Comparison of ENCODE assay signal across 9 cellular contexts in genomic region chr12:96034631-96035282, GRCh38. TPM values are rescaled to one million over a fixed set of nuclear protein-coding genes. Genes with fewer than 3 reads are reported as not detected.
A peak's percentile ranks its signal among the peaks of the same experiment; 100 is the strongest.
DNase-seq lines count a peak whose midpoint lies in the region; ATAC-seq and TF ChIP-seq lines count a peak whose summit lies in the region.
"Had no signal": no experiment of that assay in that cellular context is flagged by ENCODE, and none has a peak within 500 bp of the region (broad histone marks: within the 10 kb centered on the region; RNA-seq: fewer than 3 reads in every experiment).

No MANE protein-coding gene starts in this region.

- peak overlapping the region; percentile 87 for H2AFZ ChIP-seq in SU-DHL-6 (ENCODE audit: low read depth, low read length, severe bottlenecking)

- H3F3A ChIP-seq in SU-DHL-6 (ENCODE audit: insufficient read depth) = no peaks in the 10 kb centered on the region

- intact Hi-C loops in psoas muscle (cut with DNase I) = loop anchor here in 1 of 2 donors (10.0 kb wide), 1 partner anchor 370 kb away; the partner anchor contains the start of gene CDK17

- peaks cover 9% of the 10 kb centered on the region for H3K36me3 Mint-ChIP-seq in activated naive CD4-positive, alpha-beta T cell treated with anti-CD3 and anti-CD28 coated beads, Interleukin-2, amount 10 ng/mL, durations not matched to agents 7 days and 5 days
- no peaks in the 10 kb centered on the region for H3K36me3 Mint-ChIP-seq in glutamatergic neuron (ENCODE audit: unreplicated experiment)
- H3K36me3 Mint-ChIP-seq in T-helper 2 cell treated with Interferon-gamma antibody and Interleukin-4, amounts not matched to agents 5 μg/mL and 100 μg/mL, for 36 hours (ENCODE audit: low read depth) = no peaks in the 10 kb centered on the region

- H3K27ac Mint-ChIP-seq in activated naive CD4-positive, alpha-beta T cell treated with anti-CD3 and anti-CD28 coated beads, Interleukin-2, amount 10 ng/mL, durations not matched to agents 7 days and 5 days = no peak overlapping the region
- H3K27ac Mint-ChIP-seq in glutamatergic neuron (ENCODE audit: unreplicated experiment) = no peak overlapping the region
- no peak overlapping the region for H3K27ac Mint-ChIP-seq in T-helper 2 cell treated with Interferon-gamma antibody and Interleukin-4, amounts not matched to agents 5 μg/mL and 100 μg/mL, for 36 hours

- CTCF ChIA-PET in activated naive CD4-positive, alpha-beta T cell treated with anti-CD3 and anti-CD28 coated beads, Interleukin-2, amount 10 ng/mL, durations not matched to agents 7 days and 5 days (lab: Charles Lee) = interaction anchor here (0.8 kb wide), 1 partner anchor 36 kb away, joined by 3 read pairs; no protein-coding TSS in a partner anchor

- H3K4me3 Mint-ChIP-seq in activated naive CD4-positive, alpha-beta T cell treated with anti-CD3 and anti-CD28 coated beads, Interleukin-2, amount 10 ng/mL, durations not matched to agents 7 days and 5 days = no peak overlapping the region
- H3K4me3 Mint-ChIP-seq in glutamatergic neuron (ENCODE audit: unreplicated experiment) = no peak overlapping the region
- no peak overlapping the region for H3K4me3 Mint-ChIP-seq in T-helper 2 cell treated with Interferon-gamma antibody and Interleukin-4, amounts not matched to agents 5 μg/mL and 100 μg/mL, for 36 hours

- H3K9ac ChIP-seq in SU-DHL-6 (ENCODE audit: low read length) = peak overlapping the region; percentile 84

- no peaks in the 10 kb centered on the region for H3K9me3 Mint-ChIP-seq in activated naive CD4-positive, alpha-beta T cell treated with anti-CD3 and anti-CD28 coated beads, Interleukin-2, amount 10 ng/mL, durations not matched to agents 7 days and 5 days
- no peaks in the 10 kb centered on the region for H3K9me3 Mint-ChIP-seq in glutamatergic neuron (ENCODE audit: unreplicated experiment)
- no peaks in the 10 kb centered on the region for H3K9me3 Mint-ChIP-seq in T-helper 2 cell treated with Interferon-gamma antibody and Interleukin-4, amounts not matched to agents 5 μg/mL and 100 μg/mL, for 36 hours

- H3K36me3 ChIP-seq in SU-DHL-6 (ENCODE audit: low read length) (0 out of 2 replicates have a peak, but pooled peaks cover 3% of the 10 kb centered on the region), psoas muscle (ENCODE audit: insufficient read depth in 1 of 2, low read depth in 1 of 2) (no peaks in the 10 kb centered on the region)

- peaks cover 26% of the 10 kb centered on the region for H3K79me2 ChIP-seq in SU-DHL-6 (ENCODE audit: insufficient read depth, low read length)

- H3K27me3 Mint-ChIP-seq in activated naive CD4-positive, alpha-beta T cell treated with anti-CD3 and anti-CD28 coated beads, Interleukin-2, amount 10 ng/mL, durations not matched to agents 7 days and 5 days = no peaks in the 10 kb centered on the region
- H3K27me3 Mint-ChIP-seq in glutamatergic neuron (ENCODE audit: unreplicated experiment) = no peaks in the 10 kb centered on the region
- no peaks in the 10 kb centered on the region for H3K27me3 Mint-ChIP-seq in T-helper 2 cell treated with Interferon-gamma antibody and Interleukin-4, amounts not matched to agents 5 μg/mL and 100 μg/mL, for 36 hours (ENCODE audit: low read depth)

- H3K4me1 ChIP-seq in psoas muscle = peaks cover 17% of the 10 kb centered on the region

- peak overlapping the region; percentile 95 for H3K4me2 ChIP-seq in SU-DHL-6 (ENCODE audit: low read depth, low read length, poor library complexity, severe bottlenecking)

- peak; percentile 14 for DNase-seq in activated naive CD4-positive, alpha-beta T cell treated with anti-CD3 and anti-CD28 coated beads, Interleukin-2, amount 50 U/mL, for 16 hours
- no peak for DNase-seq in activated naive CD4-positive, alpha-beta T cell treated with anti-CD3 and anti-CD28 coated beads, Interleukin-2, amount 10 ng/mL, durations not matched to agents 7 days and 5 days
- DNase-seq in glutamatergic neuron = peak; percentile 32
- peak in 1 of 2 donors; percentile 51 for DNase-seq in psoas muscle
- DNase-seq in SKM-1 (lab: John Stamatoyannopoulos, UW; ENCODE audit: unreplicated experiment) = no peak
- DNase-seq in T-helper 2 cell treated with Interferon-gamma antibody and Interleukin-4, amounts not matched to agents 5 μg/mL and 100 μg/mL, for 36 hours (ENCODE audit: low spot score) = no peak

- peaks cover 16% of the 10 kb centered on the region for H3K4me1 Mint-ChIP-seq in activated naive CD4-positive, alpha-beta T cell treated with anti-CD3 and anti-CD28 coated beads, Interleukin-2, amount 10 ng/mL, durations not matched to agents 7 days and 5 days
- H3K4me1 Mint-ChIP-seq in glutamatergic neuron (ENCODE audit: low read depth, unreplicated experiment) = no peaks in the 10 kb centered on the region
- H3K4me1 Mint-ChIP-seq in T-helper 2 cell treated with Interferon-gamma antibody and Interleukin-4, amounts not matched to agents 5 μg/mL and 100 μg/mL, for 36 hours (ENCODE audit: low read depth) = peaks cover 12% of the 10 kb centered on the region

- H4K20me1 ChIP-seq in SU-DHL-6 (ENCODE audit: low read depth, low read length) = 0 out of 2 replicates have a peak, but pooled peaks cover 5% of the 10 kb centered on the region

- H3K4me3 ChIP-seq in SU-DHL-6 (ENCODE audit: insufficient read depth, low read length, poor library complexity, severe bottlenecking) (peak overlapping the region; percentile 89), psoas muscle (peak overlapping the region; percentile 87)

- H3K9me3 ChIP-seq in SU-DHL-6 (ENCODE audit: insufficient read depth, low read length) = no peaks in the 10 kb centered on the region
- no peaks in the 10 kb centered on the region for H3K9me3 ChIP-seq in psoas muscle

- TF ChIP-seq CTCF in SU-DHL-6 (IDR thresholded peaks at IDR 0.05; ENCODE audit: insufficient read depth, low read length, poor library complexity, severe bottlenecking) (no peak), glutamatergic neuron (IDR thresholded peaks at IDR 0.05; ENCODE audit: partially characterized antibody, unreplicated experiment) (no peak), psoas muscle (IDR thresholded peaks at IDR 0.05) (no peak)

- WGBS in psoas muscle, 3 donors = 3% methylated on average over 25 of the region's 25 CpGs

- H3K27me3 ChIP-seq in SU-DHL-6 (ENCODE audit: low read length) (no peaks in the 10 kb centered on the region), psoas muscle (ENCODE audit: insufficient read depth in 3 of 3, low read length in 2 of 3) (no peaks in the 10 kb centered on the region)

- no peaks in the 10 kb centered on the region for H3K9me2 ChIP-seq in SU-DHL-6 (replicated peaks; ENCODE audit: insufficient read depth, low read length)

- no peak overlapping the region for H3K27ac ChIP-seq in SU-DHL-6 (ENCODE audit: low read depth, low read length)
- H3K27ac ChIP-seq in psoas muscle = peak overlapping the region; percentile 77

- ATAC-seq in HG03159 (IDR thresholded peaks at IDR 0.05; ENCODE audit: unreplicated experiment) = peak; percentile 18
- ATAC-seq in psoas muscle = peak in 3 of 4 donors; percentile 1 to 15 (median 1)

RNA-seq across cellular contexts. Expression of gene LTA4H, which starts 0.6 kb away (rescaled TPM):
- total RNA-seq in glutamatergic neuron (ENCODE audit: unreplicated experiment) = 27.6 TPM
- 10 to 100 TPM; 27.5 to 51.2 (median 33.4) TPM for total RNA-seq in psoas muscle
- polyA plus RNA-seq in psoas muscle = 10 to 100 TPM; 18.6 to 41.4 (median 22.2) TPM

RNA-seq across cellular contexts. Expression of gene HAL, which starts 38.6 kb away (rescaled TPM):
- total RNA-seq in glutamatergic neuron (ENCODE audit: unreplicated experiment) (not detected), psoas muscle (under 1 TPM in 2 of 4 donors, not detected in 2; 0.32 to 0.34 TPM)
- polyA plus RNA-seq in psoas muscle = under 1 TPM; 0.04 to 0.10 (median 0.05) TPM
- total RNA-seq: frontal cortex had no signal

Comparison
In these comparisons a context has a peak if more than half of its experiments do, and no peak if none do; other contexts are left out.
1. DNase-seq: peak in activated naive CD4-positive, alpha-beta T cell treated with anti-CD3 and anti-CD28 coated beads, Interleukin-2, amount 50 U/mL, for 16 hours (single experiment) and glutamatergic neuron (single experiment); none in activated naive CD4-positive, alpha-beta T cell treated with anti-CD3 and anti-CD28 coated beads, Interleukin-2, amount 10 ng/mL, durations not matched to agents 7 days and 5 days (single experiment), SKM-1 (single experiment) and T-helper 2 cell treated with Interferon-gamma antibody and Interleukin-4, amounts not matched to agents 5 μg/mL and 100 μg/mL, for 36 hours (single experiment).